Comparison of ENCODE assay signal across 15 cellular contexts in the genomic region with DNA sequence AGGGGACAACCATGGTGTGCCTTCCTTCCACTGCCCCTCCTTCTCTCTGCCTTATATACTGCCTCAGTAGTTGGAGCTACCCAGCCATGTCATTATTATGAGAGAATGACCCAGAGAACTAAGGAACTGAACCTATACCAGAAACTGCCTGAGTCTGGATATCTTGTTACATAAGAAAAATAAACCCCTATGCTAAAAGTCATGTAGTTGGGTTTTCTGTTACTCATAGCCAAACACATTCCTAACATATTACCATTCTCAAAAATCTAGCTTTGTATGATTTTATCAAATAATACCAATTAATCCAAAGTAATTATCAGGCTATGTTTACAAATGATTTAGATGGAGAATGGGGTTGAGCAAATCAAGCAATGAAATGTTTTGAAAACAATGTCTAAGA. TPM values are rescaled to one million over a fixed set of nuclear protein-coding genes. Genes with fewer than 3 reads are reported as not detected.
DNase-seq lines count a peak whose midpoint lies in the region; ATAC-seq and TF ChIP-seq lines count a peak whose summit lies in the region.
"Had no signal": no experiment of that assay in that cellular context is flagged by ENCODE, and none has a peak within 500 bp of the region (broad histone marks: within the 10 kb centered on the region; RNA-seq: fewer than 3 reads in every experiment).

No MANE protein-coding gene starts in this region.

- no peak for TF ChIP-seq EP300 in SK-N-SH (IDR thresholded peaks at IDR 0.05; ENCODE audit: borderline replicate concordance in 1 of 2, low read depth in 1 of 2, low read length in 1 of 2)

- peaks cover 15% of the 10 kb centered on the region for H3F3A ChIP-seq in SK-N-SH (replicated peaks; ENCODE audit: insufficient read depth)
- H3F3A ChIP-seq in smooth muscle cell (ENCODE audit: low read depth), result no peaks in the 10 kb centered on the region

- in situ Hi-C loops in brain microvascular endothelial cell (cut with HindIII; ENCODE audit: low pct_ligation_motif_present, low sequenced_read_pairs), result no loop called here

- H3K27ac Mint-ChIP-seq in naive thymus-derived CD4-positive, alpha-beta T cell, result no peak overlapping the region

- CTCF ChIA-PET in SK-N-SH (lab: Yijun Ruan, JAX), result interaction anchor here (1.1 kb wide), 1 partner anchor 200 kb away, joined by 3 read pairs; no protein-coding TSS in a partner anchor
- CTCF ChIA-PET in naive thymus-derived CD4-positive, alpha-beta T cell (lab: Charles Lee), result interaction anchor here (0.9 kb wide), 1 partner anchor 38 kb away, joined by 3 read pairs; no protein-coding TSS in a partner anchor

- no peaks in the 10 kb centered on the region for H3K9me3 ChIP-seq in SK-N-SH
- H3K9me3 ChIP-seq in naive thymus-derived CD4-positive, alpha-beta T cell (ENCODE audit: control insufficient read depth in 2 of 3, low read length in 3 of 3), result no peaks in the 10 kb centered on the region
- H3K9me3 ChIP-seq in smooth muscle cell (replicated peaks; ENCODE audit: low read depth), result no peaks in the 10 kb centered on the region

- H3K4me2 ChIP-seq in SK-N-SH, result no peak overlapping the region
- H3K4me2 ChIP-seq in smooth muscle cell, result no peak overlapping the region

- H3K27ac ChIP-seq in SK-N-SH (ENCODE audit: low read depth in 2 of 2, low read length in 1 of 2), result peak overlapping the region in 1 of 2 experiments; percentile 21; a peak in 1 of 4 replicates
- peak overlapping the region; percentile 41 for H3K27ac ChIP-seq in brain microvascular endothelial cell
- no peak overlapping the region for H3K27ac ChIP-seq in naive thymus-derived CD4-positive, alpha-beta T cell (ENCODE audit: low read depth, low read length)
- H3K27ac ChIP-seq in smooth muscle cell (ENCODE audit: low read depth), result no peak overlapping the region
- H3K27ac ChIP-seq: 22Rv1, C4-2B had no signal

- H4K20me1 ChIP-seq in SK-N-SH (ENCODE audit: insufficient read depth) (no peaks in the 10 kb centered on the region), smooth muscle cell (ENCODE audit: low read depth) (no peaks in the 10 kb centered on the region)

- no peaks in the 10 kb centered on the region for H3K36me3 Mint-ChIP-seq in naive thymus-derived CD4-positive, alpha-beta T cell

- TF ChIP-seq CTCF in SK-N-SH (IDR thresholded peaks at IDR 0.05) (no peak), brain microvascular endothelial cell (IDR thresholded peaks at IDR 0.05; ENCODE audit: low read depth, low read length, missing control alignments) (no peak), fibroblast of villous mesenchyme (IDR thresholded peaks at IDR 0.05; ENCODE audit: insufficient read depth, low read depth, low read length) (no peak), smooth muscle cell (IDR thresholded peaks at IDR 0.05; ENCODE audit: borderline replicate concordance, insufficient read depth, poor library complexity, severe bottlenecking) (no peak)

- no peak overlapping the region for H3K4me3 ChIP-seq in SK-N-SH (ENCODE audit: low read depth in 2 of 2, low read length in 1 of 2)
- no peak overlapping the region for H3K4me3 ChIP-seq in brain microvascular endothelial cell (ENCODE audit: low read depth, low read length)
- no peak overlapping the region for H3K4me3 ChIP-seq in fibroblast of villous mesenchyme (ENCODE audit: low read depth, low read length)
- no peak overlapping the region for H3K4me3 ChIP-seq in naive thymus-derived CD4-positive, alpha-beta T cell (ENCODE audit: low read length)
- no peak overlapping the region for H3K4me3 ChIP-seq in smooth muscle cell
- H3K4me3 ChIP-seq: GM12878 had no signal

- no peaks in the 10 kb centered on the region for H3K36me3 ChIP-seq in SK-N-SH (replicated peaks in 1 of 2; ENCODE audit: control insufficient read depth in 1 of 2, insufficient read depth in 2 of 2, low read length in 1 of 2)
- H3K36me3 ChIP-seq in brain microvascular endothelial cell (replicated peaks), result no peaks in the 10 kb centered on the region
- H3K36me3 ChIP-seq in naive thymus-derived CD4-positive, alpha-beta T cell (ENCODE audit: control insufficient read depth in 2 of 3, insufficient read depth in 3 of 3, low read length in 3 of 3), result no peaks in the 10 kb centered on the region
- no peaks in the 10 kb centered on the region for H3K36me3 ChIP-seq in smooth muscle cell (ENCODE audit: low read depth)

- DNase-seq in SK-N-SH (no peak), brain microvascular endothelial cell (no peak), fibroblast of villous mesenchyme (ENCODE audit: low read depth) (peak; percentile 55), smooth muscle cell (lab: John Stamatoyannopoulos, UW; ENCODE audit: unreplicated experiment) (no peak)
- DNase-seq in naive thymus-derived CD4-positive, alpha-beta T cell, result no peak
- no peak for DNase-seq in central memory CD4-positive, alpha-beta T cell
- DNase-seq: NCI-H1436, NCI-H2081, NCI-H510A treated with DMSO at 0.1 percent for 48 hours had no signal

- POLR2A ChIA-PET in SK-N-SH (lab: Yijun Ruan, JAX), result no interaction called here
- POLR2A ChIA-PET in naive thymus-derived CD4-positive, alpha-beta T cell (lab: Charles Lee), result interaction anchor here (0.6 kb wide), 1 partner anchor 15 kb away, joined by 3 read pairs; a partner anchor contains a TSS

- TF ChIP-seq RAD21 in SK-N-SH (IDR thresholded peaks at IDR 0.05; ENCODE audit: low read length), result no peak

- intact Hi-C loops in naive thymus-derived CD4-positive, alpha-beta T cell (cut with micrococcal nuclease), result no loop called here

- no peaks in the 10 kb centered on the region for H3K9me2 ChIP-seq in SK-N-SH

- no peaks in the 10 kb centered on the region for H3K9me3 Mint-ChIP-seq in naive thymus-derived CD4-positive, alpha-beta T cell

- no peaks in the 10 kb centered on the region for H3K79me2 ChIP-seq in SK-N-SH (ENCODE audit: insufficient read depth)
- H3K79me2 ChIP-seq in smooth muscle cell (ENCODE audit: low read depth), result no peaks in the 10 kb centered on the region

- H2AFZ ChIP-seq in SK-N-SH (ENCODE audit: low read depth), result no peak overlapping the region
- no peak overlapping the region for H2AFZ ChIP-seq in smooth muscle cell (ENCODE audit: low read depth)

- H3K9ac ChIP-seq in SK-N-SH, result peak overlapping the region; percentile 30; the same call in 1 of the 2 replicates
- no peak overlapping the region for H3K9ac ChIP-seq in smooth muscle cell (ENCODE audit: low read depth)

- peaks cover 0 to 9% (median 0%) of the 10 kb centered on the region in 5 donors for H3K27me3 Mint-ChIP-seq in naive thymus-derived CD4-positive, alpha-beta T cell

- ATAC-seq in SK-N-SH treated with all-trans-retinoic acid at 6 μM for 48 hours (no peak), GM19455 (IDR thresholded peaks at IDR 0.05; ENCODE audit: unreplicated experiment) (no peak)
- no peak for ATAC-seq in naive thymus-derived CD4-positive, alpha-beta T cell
- ATAC-seq: GM12878, HCT116 had no signal

- peaks cover 0 to 32% of the 10 kb centered on the region in 2 experiments; a peak in 2 of 4 replicates for H3K4me1 ChIP-seq in SK-N-SH (ENCODE audit: control insufficient read depth in 1 of 2, insufficient read depth in 2 of 2, low read depth in 1 of 2, low read length in 1 of 2)
- no peaks in the 10 kb centered on the region for H3K4me1 ChIP-seq in naive thymus-derived CD4-positive, alpha-beta T cell (ENCODE audit: control insufficient read depth in 2 of 2, insufficient read depth in 2 of 2, low read length in 2 of 2)
- no peaks in the 10 kb centered on the region for H3K4me1 ChIP-seq in smooth muscle cell (ENCODE audit: low read depth)

- peaks cover 3 to 11% (median 4%) of the 10 kb centered on the region in 7 donors for H3K4me1 Mint-ChIP-seq in naive thymus-derived CD4-positive, alpha-beta T cell

- H3K27me3 ChIP-seq in SK-N-SH (ENCODE audit: insufficient read depth), result no peaks in the 10 kb centered on the region
- no peaks in the 10 kb centered on the region for H3K27me3 ChIP-seq in brain microvascular endothelial cell (replicated peaks)
- no peaks in the 10 kb centered on the region for H3K27me3 ChIP-seq in naive thymus-derived CD4-positive, alpha-beta T cell (ENCODE audit: control insufficient read depth in 2 of 2, insufficient read depth in 2 of 2, low read length in 2 of 2)
- H3K27me3 ChIP-seq in smooth muscle cell (ENCODE audit: low read depth), result no peaks in the 10 kb centered on the region

- no peak overlapping the region for H3K4me3 Mint-ChIP-seq in naive thymus-derived CD4-positive, alpha-beta T cell

TF ChIP-seq in SK-N-SH, 30 proteins besides CTCF, POLR2A, EP300 and RAD21 (continues in another document):
- TF ChIP-seq, protein P1, sequence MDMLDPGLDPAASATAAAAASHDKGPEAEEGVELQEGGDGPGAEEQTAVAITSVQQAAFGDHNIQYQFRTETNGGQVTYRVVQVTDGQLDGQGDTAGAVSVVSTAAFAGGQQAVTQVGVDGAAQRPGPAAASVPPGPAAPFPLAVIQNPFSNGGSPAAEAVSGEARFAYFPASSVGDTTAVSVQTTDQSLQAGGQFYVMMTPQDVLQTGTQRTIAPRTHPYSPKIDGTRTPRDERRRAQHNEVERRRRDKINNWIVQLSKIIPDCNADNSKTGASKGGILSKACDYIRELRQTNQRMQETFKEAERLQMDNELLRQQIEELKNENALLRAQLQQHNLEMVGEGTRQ (IDR thresholded peaks at IDR 0.05; ENCODE audit: borderline replicate concordance, low read depth, low read length), result no peak
- no peak for TF ChIP-seq TEAD4 (IDR thresholded peaks at IDR 0.05; ENCODE audit: borderline replicate concordance, insufficient read depth)

TF ChIP-seq in SK-N-SH treated with all-trans-retinoic acid at 6 μM for 48 hours, 23 proteins besides CTCF, POLR2A, EP300 and RAD21 (continues in another document):
- TF ChIP-seq ZNF70 (CRISPR knock-in tag; IDR thresholded peaks at IDR 0.05) (no peak), GLIS3 (CRISPR knock-in tag; IDR thresholded peaks at IDR 0.05) (no peak)

RNA-seq across cellular contexts. Expression of a gene that starts 15.0 kb away (rescaled TPM):
- polyA plus RNA-seq in SK-N-SH (2012; rRNA removed) (7.5 and 12.8 TPM in 2 replicates), smooth muscle cell (12.2 and 12.7 TPM in 2 replicates)
- polyA plus RNA-seq in SK-N-SH (2012; cell fraction: cytosol; rRNA removed), result 4.9 and 5.2 TPM in 2 replicates
- 12.9 and 16.8 TPM in 2 replicates for polyA plus RNA-seq in SK-N-SH (2012; cell fraction: nucleus; rRNA removed)
- total RNA-seq in fibroblast of villous mesenchyme (26.4 and 28.1 TPM in 2 replicates), smooth muscle cell (16.1 and 27.6 TPM in 2 replicates)
- 10 to 100 TPM; 25.4 to 93.3 (median 78.0) TPM for total RNA-seq in naive thymus-derived CD4-positive, alpha-beta T cell
- 10 to 100 TPM; 18.7 to 23.1 TPM for polyA plus RNA-seq in naive thymus-derived CD4-positive, alpha-beta T cell
